ENCODE assay signal across 8 cellular contexts in the genomic region with DNA sequence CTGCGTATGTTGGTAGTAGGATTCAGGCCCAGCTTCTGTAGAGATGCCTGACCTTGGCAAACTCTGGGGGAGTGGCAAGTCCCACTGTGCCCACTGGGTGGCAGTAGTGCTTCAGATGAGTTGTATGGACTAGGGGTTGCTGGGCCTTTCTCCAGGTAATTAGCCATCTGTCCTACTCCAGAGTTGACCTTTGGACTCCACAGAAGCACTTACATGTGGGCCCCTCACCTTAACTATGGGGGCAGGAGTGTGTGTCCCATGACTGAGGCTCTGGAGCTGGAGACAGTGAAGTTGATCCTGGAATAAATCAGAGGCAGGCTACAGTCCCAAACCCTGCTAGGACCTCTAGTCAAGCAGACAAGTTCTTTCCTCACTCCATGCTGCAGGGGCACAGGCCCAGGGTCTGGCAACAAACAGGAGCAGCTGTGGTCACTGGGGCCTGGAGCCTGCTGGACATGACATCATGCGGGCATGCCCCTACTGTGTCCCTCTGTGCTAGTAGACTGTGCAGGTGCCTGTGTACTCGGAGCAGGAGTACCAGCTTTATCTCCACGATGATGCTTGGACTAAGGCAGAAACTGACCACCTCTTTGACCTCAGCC. TPM values are rescaled to one million over a fixed set of nuclear protein-coding genes. Genes with fewer than 3 reads are reported as not detected.
DNase-seq lines count a peak whose midpoint lies in the region; ATAC-seq, FAIRE-seq and TF ChIP-seq lines count a peak whose summit lies in the region.

No MANE protein-coding gene starts in this region.

- no peaks in the 10 kb centered on the region for H3K9me3 ChIP-seq in T-helper 17 cell (ENCODE audit: control insufficient read depth, low read length, poor library complexity, severe bottlenecking)

- H3K4me1 Mint-ChIP-seq in T-helper 17 cell, result peaks cover 25% of the 10 kb centered on the region

- H3K4me3 Mint-ChIP-seq in T-helper 17 cell, result no peak overlapping the region

- ATAC-seq in T-helper 17 cell (peak; percentile 55), left cardiac atrium (peak; percentile 36 to 51), GM19023 (IDR thresholded peaks at IDR 0.05; ENCODE audit: unreplicated experiment) (no peak), HG02588 (IDR thresholded peaks at IDR 0.05; ENCODE audit: unreplicated experiment) (no peak)

- TF ChIP-seq POLR2A in GM12892 (IDR thresholded peaks at IDR 0.05; ENCODE audit: low read depth, low read length), result no peak

- intact Hi-C loops in left cardiac atrium (cut with DNase I), result loop anchor here (5.0 to 10.0 kb wide), 4 partner anchors 99 to 377 kb away; no protein-coding TSS in a partner anchor

- peak; percentile 48 for DNase-seq in GM12892 (ENCODE audit: insufficient read length)
- peak; percentile 69 for DNase-seq in NCI-H128 (lab: John Stamatoyannopoulos, UW; ENCODE audit: unreplicated experiment)
- peak in 2 of 3 donors; percentile 40 to 70 for DNase-seq in T-helper 17 cell
- DNase-seq in amniotic epithelial cell (ENCODE audit: low read depth), result peak; percentile 60
- DNase-seq in left cardiac atrium, result peak; percentile 79
- peak; percentile 79 for DNase-seq in retina

- no peaks in the 10 kb centered on the region for H3K27me3 Mint-ChIP-seq in T-helper 17 cell

- H3K27ac Mint-ChIP-seq in T-helper 17 cell, result peak overlapping the region; percentile 51

- FAIRE-seq in GM12892 (lab: Jason Lieb, UNC), result peak; percentile 94

- H3K36me3 Mint-ChIP-seq in T-helper 17 cell (ENCODE audit: low read depth), result peaks cover 6% of the 10 kb centered on the region

RNA-seq across cellular contexts. Expression of a gene that starts 4.6 kb away (rescaled TPM):
- polyA plus RNA-seq in GM12892 (2012; ENCODE audit: missing spikeins), result 17.4 TPM
- total RNA-seq in T-helper 17 cell, result 10 to 100 TPM; 52.9 to 59.1 TPM
- 10 to 100 TPM; 23.6 to 25.4 TPM for total RNA-seq in left cardiac atrium

Comparison
In these comparisons a context has a peak if more than half of its experiments do, and no peak if none do; other contexts are left out.
1. ATAC-seq: peak in T-helper 17 cell (single experiment) and left cardiac atrium (2 of 2); none in GM19023 (single experiment) and HG02588 (single experiment).
2. Peak in every context shown above with its lines, with median percentiles within 50 percentile points of each other: DNase-seq.